17 cellular contexts compared by ENCODE assay signal in genomic region chr18:10169064-10169562, GRCh38.
A peak's percentile ranks its signal among the peaks of the same experiment; 100 is the strongest.
DNase-seq lines count a peak whose midpoint lies in the region; ATAC-seq and TF ChIP-seq lines count a peak whose summit lies in the region.
"Had no signal": no experiment of that assay in that cellular context is flagged by ENCODE, and none has a peak within 500 bp of the region (broad histone marks: within the 10 kb centered on the region; RNA-seq: fewer than 3 reads in every experiment).

No MANE protein-coding gene starts in this region.

- H3K4me3 ChIP-seq in adipocyte (ENCODE audit: low read length), result no peak overlapping the region
- no peak overlapping the region for H3K4me3 ChIP-seq in fibroblast of villous mesenchyme (ENCODE audit: low read depth, low read length)
- H3K4me3 ChIP-seq: body of pancreas, left lung, SJCRH30 had no signal

- intact Hi-C loops in posterior cingulate gyrus (cut with DNase I), result no loop called here

- no peaks in the 10 kb centered on the region for H3K4me1 ChIP-seq in adipocyte (ENCODE audit: control insufficient read depth, insufficient read depth, low read length)
- H3K4me1 ChIP-seq: left lung, SJCRH30 had no signal

- ATAC-seq in GM21515 (IDR thresholded peaks at IDR 0.05; ENCODE audit: unreplicated experiment), result no peak
- ATAC-seq: activated T-cell treated with anti-CD3 and anti-CD28 coated beads, Interleukin-2, amount 50 U/mL, for 4 hours; body of pancreas; left lung; stimulated activated naive CD8-positive, alpha-beta T cell treated with anti-CD3 and anti-CD28 coated beads, Interleukin-15, amount 100 ng/mL, for 72 hours had no signal

- H3K36me3 ChIP-seq in adipocyte (ENCODE audit: control insufficient read depth, insufficient read depth, low read length, severe bottlenecking), result no peaks in the 10 kb centered on the region
- H3K36me3 ChIP-seq: left lung, SJCRH30 had no signal

- peaks cover 4% of the 10 kb centered on the region for H3K27me3 ChIP-seq in adipocyte (replicated peaks; ENCODE audit: control insufficient read depth, insufficient read depth, low read length)
- H3K27me3 ChIP-seq: body of pancreas, left lung, SJCRH30 had no signal

- DNase-seq in COLO668 (lab: John Stamatoyannopoulos, UW; ENCODE audit: unreplicated experiment) (peak; percentile 34), NCI-H146 (lab: John Stamatoyannopoulos, UW) (peak; percentile 29), adipocyte (ENCODE audit: low read depth) (peak; percentile 79), fibroblast of villous mesenchyme (ENCODE audit: low read depth) (peak; percentile 30), posterior cingulate gyrus (no peak), NCI-H128 (lab: John Stamatoyannopoulos, UW; ENCODE audit: unreplicated experiment) (no peak), cerebellar nuclear complex (lab: John Stamatoyannopoulos, UW) (no peak)
- DNase-seq: activated CD4-positive, CD25-positive, alpha-beta regulatory T cell treated with anti-CD3 and anti-CD28 coated beads, Interleukin-2, amount 50 U/mL, for 72 hours; activated T-cell treated with anti-CD3 and anti-CD28 coated beads, Interleukin-2, amount 50 U/mL, for 4 hours; body of pancreas; GF-D8; glutamatergic neuron; left lung; NCI-H2081 treated with DMSO at 0.1 percent for 48 hours; SJCRH30; stimulated activated naive CD8-positive, alpha-beta T cell treated with anti-CD3 and anti-CD28 coated beads, Interleukin-15, amount 100 ng/mL, for 72 hours had no signal

- no peaks in the 10 kb centered on the region for H3K9me3 ChIP-seq in adipocyte (ENCODE audit: control insufficient read depth, low read length)
- H3K9me3 ChIP-seq: body of pancreas, left lung, SJCRH30 had no signal

- no peak for TF ChIP-seq CTCF in fibroblast of villous mesenchyme (IDR thresholded peaks at IDR 0.05; ENCODE audit: insufficient read depth, low read depth, low read length)

- H3K9ac ChIP-seq in adipocyte (ENCODE audit: low read length), result no peak overlapping the region

Comparison
In these comparisons a context has a peak if more than half of its experiments do, and no peak if none do; other contexts are left out.
1. DNase-seq: peak in COLO668 (single experiment), NCI-H146 (single experiment), adipocyte (single experiment) and fibroblast of villous mesenchyme (single experiment); none in posterior cingulate gyrus (0 of 10), NCI-H128 (single experiment) and cerebellar nuclear complex (0 of 2).